11 cellular contexts compared by ENCODE assay signal in the genomic region with DNA sequence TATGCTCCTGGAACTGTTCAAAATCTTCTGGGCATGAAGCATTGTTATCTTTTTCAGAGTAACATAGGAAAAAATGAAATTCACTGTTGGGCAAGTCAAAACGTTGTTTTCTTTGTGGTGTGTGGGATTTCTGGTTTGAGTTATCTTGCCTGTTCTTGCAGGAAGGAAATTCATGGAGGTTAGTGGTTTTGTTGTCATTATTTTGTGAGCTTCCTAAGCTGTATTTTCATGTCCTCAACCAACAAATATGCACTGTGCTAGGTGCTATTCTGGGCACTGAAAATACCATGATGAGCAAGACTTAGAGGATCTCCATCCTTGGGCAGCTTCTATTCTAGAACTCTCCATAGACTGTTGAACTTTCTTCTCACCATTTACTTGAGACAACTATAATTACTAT. TPM values are rescaled to one million over a fixed set of nuclear protein-coding genes. Genes with fewer than 3 reads are reported as not detected.
DNase-seq lines count a peak whose midpoint lies in the region; ATAC-seq and TF ChIP-seq lines count a peak whose summit lies in the region.
"Had no signal": no experiment of that assay in that cellular context is flagged by ENCODE, and none has a peak within 500 bp of the region (broad histone marks: within the 10 kb centered on the region; RNA-seq: fewer than 3 reads in every experiment).

No MANE protein-coding gene starts in this region.

- no peak for TF ChIP-seq CTCF in KMS-11 (conservative IDR thresholded peaks at IDR 0.05; ENCODE audit: low read depth, low read length)

- no peaks in the 10 kb centered on the region for H3K36me3 ChIP-seq in KMS-11 (ENCODE audit: insufficient read depth)

- no peaks in the 10 kb centered on the region for H3K79me2 ChIP-seq in KMS-11 (ENCODE audit: insufficient read depth, low read depth)

- H3K4me1 Mint-ChIP-seq in activated T-helper 17 cell treated with anti-CD3 and anti-CD28 coated beads, Interleukin-2, amount 50 U/mL, for 72 hours, result peaks cover 5% of the 10 kb centered on the region

- H3K27me3 ChIP-seq in KMS-11 (ENCODE audit: insufficient read depth, low read depth), result no peaks in the 10 kb centered on the region
- H3K27me3 ChIP-seq: body of pancreas had no signal

- DNase-seq in GDM1 (lab: John Stamatoyannopoulos, UW) (peak; percentile 86), kidney glomerular epithelial cell (lab: John Stamatoyannopoulos, UW) (peak; percentile 7), COR-L47 (lab: John Stamatoyannopoulos, UW) (no peak)
- DNase-seq: body of pancreas, NCI-H1417, NCI-H774, psoas muscle had no signal

- H3K4me3 Mint-ChIP-seq in activated T-helper 17 cell treated with anti-CD3 and anti-CD28 coated beads, Interleukin-2, amount 50 U/mL, for 72 hours, result peak overlapping the region; percentile 31

- no peak overlapping the region for H3K9ac ChIP-seq in KMS-11

- H4K20me1 ChIP-seq in KMS-11 (ENCODE audit: insufficient read depth), result no peaks in the 10 kb centered on the region

- no peaks in the 10 kb centered on the region for H3K36me3 Mint-ChIP-seq in activated T-helper 17 cell treated with anti-CD3 and anti-CD28 coated beads, Interleukin-2, amount 50 U/mL, for 72 hours (ENCODE audit: low read depth)

- no peak overlapping the region for H3K27ac Mint-ChIP-seq in activated T-helper 17 cell treated with anti-CD3 and anti-CD28 coated beads, Interleukin-2, amount 50 U/mL, for 72 hours

- H2AFZ ChIP-seq in KMS-11 (ENCODE audit: low read depth), result no peak overlapping the region

- peaks cover 38% of the 10 kb centered on the region for H3K4me1 ChIP-seq in KMS-11 (ENCODE audit: low read depth, poor library complexity, severe bottlenecking)
- H3K4me1 ChIP-seq: psoas muscle had no signal

- H3K27me3 Mint-ChIP-seq in activated T-helper 17 cell treated with anti-CD3 and anti-CD28 coated beads, Interleukin-2, amount 50 U/mL, for 72 hours, result no peaks in the 10 kb centered on the region

- ATAC-seq in activated T-helper 17 cell treated with anti-CD3 and anti-CD28 coated beads, Interleukin-2, amount 50 U/mL, for 72 hours (replicated peaks), result peak; percentile 77
- ATAC-seq in HG02840 (IDR thresholded peaks at IDR 0.05; ENCODE audit: low FRiP score, unreplicated experiment) (no peak), HG03025 (IDR thresholded peaks at IDR 0.05; ENCODE audit: low FRiP score, unreplicated experiment) (no peak)
- ATAC-seq: body of pancreas, psoas muscle had no signal

- H3K4me3 ChIP-seq in KMS-11 (IDR thresholded peaks at IDR 0.05; ENCODE audit: insufficient read depth, low read depth, low read length), result no peak overlapping the region
- H3K4me3 ChIP-seq: body of pancreas, psoas muscle had no signal

- peak overlapping the region; percentile 7; the same call in 1 of the 2 replicates for H3K27ac ChIP-seq in KMS-11
- H3K27ac ChIP-seq: body of pancreas, psoas muscle had no signal

- no peaks in the 10 kb centered on the region for H3K9me3 Mint-ChIP-seq in activated T-helper 17 cell treated with anti-CD3 and anti-CD28 coated beads, Interleukin-2, amount 50 U/mL, for 72 hours

- peak overlapping the region; percentile 38; the same call in 1 of the 2 replicates for H3K4me2 ChIP-seq in KMS-11

RNA-seq across cellular contexts. Expression of a gene that starts 16.9 kb away (rescaled TPM):
- total RNA-seq in activated T-helper 17 cell treated with anti-CD3 and anti-CD28 coated beads, Interleukin-2, amount 50 U/mL, for 72 hours, result not detected
- total RNA-seq: body of pancreas had no signal
